In genomic region chr16:2773188-2773968, GRCh38 we compare ENCODE assay signal across 13 cellular contexts. TPM values are rescaled to one million over a fixed set of nuclear protein-coding genes. Genes with fewer than 3 reads are reported as not detected.
DNase-seq lines count a peak whose midpoint lies in the region; ATAC-seq, FAIRE-seq and TF ChIP-seq lines count a peak whose summit lies in the region.
"Had no signal": no experiment of that assay in that cellular context is flagged by ENCODE, and none has a peak within 500 bp of the region (broad histone marks: within the 10 kb centered on the region; RNA-seq: fewer than 3 reads in every experiment).

No MANE protein-coding gene starts in this region.

- no peak overlapping the region for H3K27ac ChIP-seq in CD8-positive, alpha-beta T cell (ENCODE audit: low read depth, low read length)
- peak overlapping the region; percentile 54 for H3K27ac ChIP-seq in HUES48 (ENCODE audit: low read depth, low read length)
- peak overlapping the region; percentile 54; the same call in 2 of the 3 replicates for H3K27ac ChIP-seq in K562 (ENCODE audit: extremely low read depth, low read depth, low read length)
- H3K27ac ChIP-seq in neutrophil = peak overlapping the region; percentile 3
- H3K27ac ChIP-seq in adrenal gland = peak overlapping the region in 1 of 5 donors; percentile 59

- no peak for FAIRE-seq in K562 (lab: Jason Lieb, UNC)
- FAIRE-seq: GM19239 had no signal

- H3K9me3 Mint-ChIP-seq in CD8-positive, alpha-beta T cell = no peaks in the 10 kb centered on the region
- H3K9me3 Mint-ChIP-seq: naive B cell had no signal

- peaks cover 43% of the 10 kb centered on the region for H3K79me2 ChIP-seq in K562 (ENCODE audit: control insufficient read depth, insufficient read depth, low read length)

- no peak for ATAC-seq in CD8-positive, alpha-beta T cell
- ATAC-seq in K562 = no peak
- no peak for ATAC-seq in HG02610 (IDR thresholded peaks at IDR 0.05; ENCODE audit: unreplicated experiment)

- CTCF ChIA-PET in CD8-positive, alpha-beta T cell (lab: Charles Lee) = interaction anchor here (1.0 to 1.5 kb wide), 3 partner anchors 11 to 146 kb away, joined by 3 to 7 read pairs (median 4); no protein-coding TSS in a partner anchor
- CTCF ChIA-PET in K562 (lab: Yijun Ruan, JAX; ENCODE audit: low intra/inter-chr PET ratio) = no interaction called here

- peaks cover 17% of the 10 kb centered on the region for H3K4me1 ChIP-seq in CD8-positive, alpha-beta T cell (ENCODE audit: insufficient read depth, low read length)
- H3K4me1 ChIP-seq in HUES48 (ENCODE audit: control insufficient read depth, insufficient read depth, low read length) (peaks cover 4% of the 10 kb centered on the region), K562 (replicated peaks in 1 of 2; ENCODE audit: control insufficient read depth in 2 of 2, insufficient read depth in 2 of 2, low read length in 2 of 2) (peaks cover 20 to 61% of the 10 kb centered on the region in 2 experiments; a peak in 4 of 5 replicates), neutrophil (ENCODE audit: control insufficient read depth in 1 of 2, insufficient read depth in 1 of 2, low read depth in 1 of 2, low read length in 1 of 2) (peaks cover 27 to 29% of the 10 kb centered on the region in 2 experiments), adrenal gland (replicated peaks in 1 of 2) (peaks cover 14 to 25% of the 10 kb centered on the region in 2 donors)

- H3K9ac ChIP-seq in HUES48 (ENCODE audit: low read depth, low read length) = no peak overlapping the region
- H3K9ac ChIP-seq in K562 (ENCODE audit: insufficient read depth in 1 of 2, low read depth in 2 of 2, low read length in 2 of 2) = no peak overlapping the region; a peak in 1 of 4 replicates

- H3K36me3 ChIP-seq in CD8-positive, alpha-beta T cell (ENCODE audit: insufficient read depth, low read length) = peaks cover 48% of the 10 kb centered on the region
- peaks cover 67% of the 10 kb centered on the region for H3K36me3 ChIP-seq in HUES48 (ENCODE audit: control insufficient read depth, insufficient read depth, low read length)
- H3K36me3 ChIP-seq in K562 (ENCODE audit: control insufficient read depth, insufficient read depth, low read length) = peaks cover 82% of the 10 kb centered on the region
- H3K36me3 ChIP-seq in neutrophil = peaks cover 68% of the 10 kb centered on the region
- peaks cover 0 to 63% of the 10 kb centered on the region in 2 donors for H3K36me3 ChIP-seq in adrenal gland (replicated peaks in 1 of 2)

- BruUV-seq in K562 (replicated peaks; lab: Mats Ljungman, UMichigan) = no TSS peak

- H3K9me1 ChIP-seq in K562 (ENCODE audit: control insufficient read depth, insufficient read depth, low read length) = no peaks in the 10 kb centered on the region

- TF ChIP-seq EP300 in K562 (IDR thresholded peaks at IDR 0.05; ENCODE audit: low read length) = no peak

- H3K36me3 Mint-ChIP-seq in CD8-positive, alpha-beta T cell = peaks cover 74% of the 10 kb centered on the region

- no peaks in the 10 kb centered on the region for H3K27me3 Mint-ChIP-seq in CD8-positive, alpha-beta T cell (ENCODE audit: low read depth)
- H3K27me3 Mint-ChIP-seq: naive B cell had no signal

- DNase-seq in CD8-positive, alpha-beta T cell = no peak
- DNase-seq in K562 (ENCODE audit: extremely low read depth in 1 of 4, low spot score in 3 of 4) (no peak), adrenal gland (no peak), NCI-H1048 (lab: John Stamatoyannopoulos, UW) (no peak)
- DNase-seq: naive B cell, T1000 had no signal

- no peak overlapping the region for H3K4me2 ChIP-seq in K562 (ENCODE audit: insufficient read depth, low read length)

- in situ Hi-C loops in K562 (cut with MboI) = no loop called here

- H3K9me3 ChIP-seq in CD8-positive, alpha-beta T cell (ENCODE audit: low read length) = no peaks in the 10 kb centered on the region
- H3K9me3 ChIP-seq in HUES48 (ENCODE audit: control insufficient read depth, insufficient read depth, low read length) = no peaks in the 10 kb centered on the region
- no peaks in the 10 kb centered on the region for H3K9me3 ChIP-seq in K562 (replicated peaks; ENCODE audit: control insufficient read depth, insufficient read depth, low read depth, low read length)
- no peaks in the 10 kb centered on the region for H3K9me3 ChIP-seq in neutrophil
- no peaks in the 10 kb centered on the region for H3K9me3 ChIP-seq in adrenal gland (replicated peaks in 1 of 3)
- H3K9me3 ChIP-seq: breast epithelium, esophagus muscularis mucosa, HAP-1 had no signal

- H2AFZ ChIP-seq in K562 (ENCODE audit: low read depth, low read length) = no peak overlapping the region

- H3K4me3 ChIP-seq in CD8-positive, alpha-beta T cell (ENCODE audit: low read depth, low read length) = no peak overlapping the region
- H3K4me3 ChIP-seq in HUES48 (ENCODE audit: low read depth, low read length) (no peak overlapping the region), K562 (no peak overlapping the region), neutrophil (ENCODE audit: low read depth in 1 of 2, low read length in 1 of 2) (no peak overlapping the region), adrenal gland (no peak overlapping the region)
- H3K4me3 ChIP-seq: breast epithelium, esophagus muscularis mucosa, HAP-1 had no signal

- 79% methylated on average over 12 of the region's 12 CpGs for WGBS in K562 (ENCODE audit: insufficient coverage, low coverage, missing lambda C conversion rate)
- 68 to 78% (median 73%) methylated on average over 12 of the region's 12 CpGs for WGBS in adrenal gland, 4 donors

- POLR2A ChIA-PET in CD8-positive, alpha-beta T cell (lab: Charles Lee) = interaction anchor here (1.1 to 1.5 kb wide), 3 partner anchors 20 to 21 kb away, joined by 3 to 6 read pairs (median 4); partner anchors contain the start of gene SRRM2
- POLR2A ChIA-PET in K562 (lab: Yijun Ruan, JAX) = interaction anchor here (0.6 to 2.3 kb wide), 4 partner anchors 8 to 500 kb away, joined by 3 to 8 read pairs (median 6); partner anchors contain the start of gene SRRM2

- H3K27me3 ChIP-seq in CD8-positive, alpha-beta T cell (ENCODE audit: insufficient read depth, low read length) = no peaks in the 10 kb centered on the region
- H3K27me3 ChIP-seq in HUES48 (ENCODE audit: control insufficient read depth, insufficient read depth, low read length) = no peaks in the 10 kb centered on the region
- no peaks in the 10 kb centered on the region for H3K27me3 ChIP-seq in K562 (ENCODE audit: control insufficient read depth in 2 of 2, insufficient read depth in 2 of 2, low read length in 2 of 2)
- no peaks in the 10 kb centered on the region for H3K27me3 ChIP-seq in neutrophil
- H3K27me3 ChIP-seq in adrenal gland = no peaks in the 10 kb centered on the region
- H3K27me3 ChIP-seq: breast epithelium, esophagus muscularis mucosa had no signal

- H4K20me1 ChIP-seq in K562 (replicated peaks; ENCODE audit: control insufficient read depth, insufficient read depth, low read length) = peaks cover 22% of the 10 kb centered on the region; the same call in 1 of the 2 replicates

- peaks cover 47% of the 10 kb centered on the region for H3K4me1 Mint-ChIP-seq in CD8-positive, alpha-beta T cell (ENCODE audit: low read depth)

- intact Hi-C loops in CD8-positive, alpha-beta T cell (cut with DNase I, micrococcal nuclease) = no loop called here
- intact Hi-C loops in K562 (cut with micrococcal nuclease) = no loop called here
- intact Hi-C loops in adrenal gland (cut with DNase I) = no loop called here

- no peak overlapping the region for H3K4me3 Mint-ChIP-seq in CD8-positive, alpha-beta T cell

- no peak for TF ChIP-seq CTCF in CD8-positive, alpha-beta T cell (IDR thresholded peaks at IDR 0.05)
- TF ChIP-seq CTCF in K562 (IDR thresholded peaks at IDR 0.05 in 2 of 3, conservative IDR thresholded peaks at IDR 0.05 in 1 of 3; ENCODE audit: insufficient read depth in 2 of 3, low read depth in 1 of 3, low read length in 3 of 3) (no peak), neutrophil (IDR thresholded peaks at IDR 0.05) (no peak), adrenal gland (IDR thresholded peaks at IDR 0.05) (no peak)

- TF ChIP-seq POLR2A in K562 (conservative IDR thresholded peaks at IDR 0.05) (no peak), adrenal gland (IDR thresholded peaks at IDR 0.05) (no peak)

- H3K27ac Mint-ChIP-seq in CD8-positive, alpha-beta T cell = peak overlapping the region; percentile 37

- TF ChIP-seq RAD21 in K562 (CRISPR knock-in tag; conservative IDR thresholded peaks at IDR 0.05 in 1 of 2, IDR thresholded peaks at IDR 0.05 in 1 of 2) = no peak

RNA-seq across cellular contexts. Expression of gene ELOB, which starts 3.7 kb away (rescaled TPM):
- total RNA-seq in CD8-positive, alpha-beta T cell = 10 to 100 TPM; 70.3 to 71.5 TPM
- 7.2 and 24.7 TPM in 2 replicates for total RNA-seq in K562 (2011; cell fraction: chromatin; rRNA removed; ENCODE audit: low replicate concordance)
- total RNA-seq in K562 (2011; cell fraction: nucleolus; rRNA removed) = 37.5 and 47.0 TPM in 2 replicates
- total RNA-seq in K562 (2011; cell fraction: nucleoplasm; rRNA removed) = 31.9 and 34.9 TPM in 2 replicates
- total RNA-seq in K562 (2014; rRNA removed) = 285 and 395 TPM in 2 replicates
- 29.4 and 63.2 TPM in 2 replicates for total RNA-seq in K562 (2014; rRNA removed; fragmentation: Illumina TruSeq; extraction: Trizol)
- 219 and 223 TPM in 2 replicates for total RNA-seq in K562 (2015; rRNA removed; fragmentation: Illumina TruSeq; extraction: Trizol)
- 237 and 268 TPM in 2 replicates for total RNA-seq in K562 (2021)
- 206 and 220 TPM in 2 replicates for polyA plus RNA-seq in K562 (2011; rRNA removed)
- 693 and 1,390 TPM in 2 replicates for polyA plus RNA-seq in K562 (2011; cell fraction: cytosol; rRNA removed)
- polyA plus RNA-seq in K562 (2011; cell fraction: nucleus; rRNA removed) = 132 and 211 TPM in 2 replicates
- polyA plus RNA-seq in K562 (2012) = 297 and 487 TPM in 2 replicates
- polyA plus RNA-seq in K562 (2014; fragmentation: Illumina TruSeq; extraction: Trizol) = 180 and 344 TPM in 2 replicates
- polyA plus RNA-seq in K562 (2014; fragmentation: Nextera tagmentation; extraction: Ambion mirVana) = 100 to 1,000 TPM; 764 to 791 TPM
- 298 and 313 TPM in 2 replicates for polyA plus RNA-seq in K562 (2014; rRNA removed)
- polyA minus RNA-seq in K562 (2011; rRNA and poly(A)+ RNA removed) = 34.5 and 73.6 TPM in 2 replicates
- 64.8 and 95.8 TPM in 2 replicates for polyA minus RNA-seq in K562 (2011; cell fraction: cytosol; rRNA and poly(A)+ RNA removed)
- 15.5 and 22.3 TPM in 2 replicates for polyA minus RNA-seq in K562 (2011; cell fraction: nucleus; rRNA and poly(A)+ RNA removed)
- 100 to 1,000 TPM in 7 of 8 donors, 10 to 100 TPM in 1; 98.2 to 730 (median 295) TPM for total RNA-seq in adrenal gland
- polyA plus RNA-seq in adrenal gland = 1,000 to 10,000 TPM in 1 of 3 donors, 100 to 1,000 TPM in 1, 10 to 100 TPM in 1; 72.7 to 1,030 (median 891) TPM

RNA-seq across cellular contexts. Expression of gene PRSS33, which starts 14.0 kb away (rescaled TPM):
- total RNA-seq in CD8-positive, alpha-beta T cell = not detected
- total RNA-seq in K562 (2011; cell fraction: chromatin; rRNA removed; ENCODE audit: low replicate concordance) = not detected in 2 replicates
- total RNA-seq in K562 (2011; cell fraction: nucleolus; rRNA removed) = not detected in 2 replicates
- not detected in 2 replicates for total RNA-seq in K562 (2011; cell fraction: nucleoplasm; rRNA removed)
- total RNA-seq in K562 (2014; rRNA removed) = not detected in 2 replicates
- total RNA-seq in K562 (2014; rRNA removed; fragmentation: Illumina TruSeq; extraction: Trizol) = not detected in 2 replicates
- not detected in 2 replicates for total RNA-seq in K562 (2015; rRNA removed; fragmentation: Illumina TruSeq; extraction: Trizol)
- total RNA-seq in K562 (2021) = not detected in 2 replicates
- polyA plus RNA-seq in K562 (2011; rRNA removed) = not detected in 2 replicates
- polyA plus RNA-seq in K562 (2011; cell fraction: cytosol; rRNA removed) = not detected in 2 replicates
- polyA plus RNA-seq in K562 (2011; cell fraction: nucleus; rRNA removed) = not detected in 2 replicates
- 0.06 TPM in 1 of 2 replicates, not detected in the other for polyA plus RNA-seq in K562 (2012)
- not detected in 2 replicates for polyA plus RNA-seq in K562 (2014; fragmentation: Illumina TruSeq; extraction: Trizol)
- not detected for polyA plus RNA-seq in K562 (2014; fragmentation: Nextera tagmentation; extraction: Ambion mirVana)
- not detected in 2 replicates for polyA plus RNA-seq in K562 (2014; rRNA removed)
- polyA minus RNA-seq in K562 (2011; rRNA and poly(A)+ RNA removed) = not detected in 2 replicates
- polyA minus RNA-seq in K562 (2011; cell fraction: cytosol; rRNA and poly(A)+ RNA removed) = not detected in 2 replicates
- polyA minus RNA-seq in K562 (2011; cell fraction: nucleus; rRNA and poly(A)+ RNA removed) = not detected in 2 replicates
- total RNA-seq in adrenal gland = not detected
- polyA plus RNA-seq in adrenal gland = not detected
- total RNA-seq: breast epithelium, esophagus muscularis mucosa had no signal

RNA-seq across cellular contexts. Expression of gene SRRM2, which starts 20.9 kb away (rescaled TPM):
- total RNA-seq in CD8-positive, alpha-beta T cell = 1,000 to 10,000 TPM; 1,249 to 1,283 TPM
- total RNA-seq in K562 (2011; cell fraction: chromatin; rRNA removed; ENCODE audit: low replicate concordance) = 1,596 and 1,670 TPM in 2 replicates
- total RNA-seq in K562 (2011; cell fraction: nucleolus; rRNA removed) = 1,139 and 1,167 TPM in 2 replicates
- 1,487 and 2,488 TPM in 2 replicates for total RNA-seq in K562 (2011; cell fraction: nucleoplasm; rRNA removed)
- total RNA-seq in K562 (2014; rRNA removed) (81.1 and 85.3 TPM in 2 replicates), K562 (2014; rRNA removed; fragmentation: Illumina TruSeq; extraction: Trizol) (79.2 and 79.9 TPM in 2 replicates), K562 (2015; rRNA removed; fragmentation: Illumina TruSeq; extraction: Trizol) (70.6 and 91.2 TPM in 2 replicates), K562 (2021) (413 and 466 TPM in 2 replicates), adrenal gland (100 to 1,000 TPM; 164 to 848 (median 328) TPM)
- polyA plus RNA-seq in K562 (2011; rRNA removed) (82.5 and 179 TPM in 2 replicates), K562 (2014; fragmentation: Illumina TruSeq; extraction: Trizol) (517 and 558 TPM in 2 replicates), K562 (2014; fragmentation: Nextera tagmentation; extraction: Ambion mirVana) (10 to 100 TPM; 26.7 to 27.6 TPM), K562 (2014; rRNA removed) (463 and 563 TPM in 2 replicates), adrenal gland (1,000 to 10,000 TPM in 1 of 3 donors, 100 to 1,000 TPM in 2; 289 to 3,120 (median 744) TPM)
- 102 and 119 TPM in 2 replicates for polyA plus RNA-seq in K562 (2011; cell fraction: cytosol; rRNA removed)
- 1,748 and 2,419 TPM in 2 replicates for polyA plus RNA-seq in K562 (2011; cell fraction: nucleus; rRNA removed)
- 391 and 584 TPM in 2 replicates for polyA plus RNA-seq in K562 (2012)
- 72.4 and 72.8 TPM in 2 replicates for polyA minus RNA-seq in K562 (2011; rRNA and poly(A)+ RNA removed)
- polyA minus RNA-seq in K562 (2011; cell fraction: cytosol; rRNA and poly(A)+ RNA removed) = 155 and 244 TPM in 2 replicates
- 233 and 249 TPM in 2 replicates for polyA minus RNA-seq in K562 (2011; cell fraction: nucleus; rRNA and poly(A)+ RNA removed)

RNA-seq across cellular contexts. Expression of gene PRSS41, which starts 24.9 kb away (rescaled TPM):
- not detected for total RNA-seq in CD8-positive, alpha-beta T cell
- total RNA-seq in K562 (2011; cell fraction: chromatin; rRNA removed; ENCODE audit: low replicate concordance) = not detected in 2 replicates
- total RNA-seq in K562 (2011; cell fraction: nucleolus; rRNA removed) = not detected in 2 replicates
- total RNA-seq in K562 (2011; cell fraction: nucleoplasm; rRNA removed) = not detected in 2 replicates
- total RNA-seq in K562 (2014; rRNA removed) (not detected in 2 replicates), K562 (2014; rRNA removed; fragmentation: Illumina TruSeq; extraction: Trizol) (not detected in 2 replicates), K562 (2015; rRNA removed; fragmentation: Illumina TruSeq; extraction: Trizol) (not detected in 2 replicates), K562 (2021) (not detected in 2 replicates), adrenal gland (not detected)
- polyA plus RNA-seq in K562 (2011; rRNA removed) (not detected in 2 replicates), K562 (2014; fragmentation: Illumina TruSeq; extraction: Trizol) (not detected in 2 replicates), K562 (2014; fragmentation: Nextera tagmentation; extraction: Ambion mirVana) (not detected), K562 (2014; rRNA removed) (not detected in 2 replicates), adrenal gland (not detected)
- not detected in 2 replicates for polyA plus RNA-seq in K562 (2011; cell fraction: cytosol; rRNA removed)
- polyA plus RNA-seq in K562 (2011; cell fraction: nucleus; rRNA removed) = not detected in 2 replicates
- polyA plus RNA-seq in K562 (2012) = not detected in 2 replicates
- 0.18 TPM in 1 of 2 replicates, not detected in the other for polyA minus RNA-seq in K562 (2011; rRNA and poly(A)+ RNA removed)
- polyA minus RNA-seq in K562 (2011; cell fraction: cytosol; rRNA and poly(A)+ RNA removed) = not detected in 2 replicates
- polyA minus RNA-seq in K562 (2011; cell fraction: nucleus; rRNA and poly(A)+ RNA removed) = not detected in 2 replicates
- total RNA-seq: breast epithelium, esophagus muscularis mucosa had no signal

RNA-seq across cellular contexts. Expression of gene PRSS21, which starts 43.7 kb away (rescaled TPM):
- 1 to 10 TPM; 1.4 to 2.5 TPM for total RNA-seq in CD8-positive, alpha-beta T cell
- 205 and 513 TPM in 2 replicates for total RNA-seq in K562 (2011; cell fraction: chromatin; rRNA removed; ENCODE audit: low replicate concordance)
- total RNA-seq in K562 (2011; cell fraction: nucleolus; rRNA removed) = 438 and 448 TPM in 2 replicates
- 292 and 307 TPM in 2 replicates for total RNA-seq in K562 (2011; cell fraction: nucleoplasm; rRNA removed)
- total RNA-seq in K562 (2014; rRNA removed) (61.3 and 77.8 TPM in 2 replicates), K562 (2014; rRNA removed; fragmentation: Illumina TruSeq; extraction: Trizol) (41.5 and 43.6 TPM in 2 replicates), K562 (2015; rRNA removed; fragmentation: Illumina TruSeq; extraction: Trizol) (41.7 and 43.7 TPM in 2 replicates), K562 (2021) (113 and 121 TPM in 2 replicates), adrenal gland (under 1 TPM in 3 of 8 donors, not detected in 5; 0.72 to 0.88 (median 0.83) TPM)
- polyA plus RNA-seq in K562 (2011; rRNA removed) (112 and 157 TPM in 2 replicates), K562 (2014; fragmentation: Illumina TruSeq; extraction: Trizol) (76.1 and 104 TPM in 2 replicates), K562 (2014; fragmentation: Nextera tagmentation; extraction: Ambion mirVana) (10 to 100 TPM; 12.1 to 21.0 TPM), K562 (2014; rRNA removed) (106 and 107 TPM in 2 replicates), adrenal gland (1 to 10 TPM in 1 of 3 donors, under 1 TPM in 2; 0.20 to 2.6 (median 0.98) TPM)
- 149 and 221 TPM in 2 replicates for polyA plus RNA-seq in K562 (2011; cell fraction: cytosol; rRNA removed)
- 780 and 951 TPM in 2 replicates for polyA plus RNA-seq in K562 (2011; cell fraction: nucleus; rRNA removed)
- 109 and 148 TPM in 2 replicates for polyA plus RNA-seq in K562 (2012)
- polyA minus RNA-seq in K562 (2011; rRNA and poly(A)+ RNA removed) = 23.0 and 37.7 TPM in 2 replicates
- 26.8 and 31.8 TPM in 2 replicates for polyA minus RNA-seq in K562 (2011; cell fraction: cytosol; rRNA and poly(A)+ RNA removed)
- 53.4 and 78.8 TPM in 2 replicates for polyA minus RNA-seq in K562 (2011; cell fraction: nucleus; rRNA and poly(A)+ RNA removed)
- total RNA-seq: esophagus muscularis mucosa had no signal
